19 cellular contexts compared by ENCODE assay signal in genomic region chr14:35695647-35696046, GRCh38.
DNase-seq lines count a peak whose midpoint lies in the region; TF ChIP-seq lines count a peak whose summit lies in the region.
"Had no signal": no experiment of that assay in that cellular context is flagged by ENCODE, and none has a peak within 500 bp of the region (broad histone marks: within the 10 kb centered on the region; RNA-seq: fewer than 3 reads in every experiment).

No MANE protein-coding gene starts in this region.

- H3F3A ChIP-seq in GM23248 (ENCODE audit: insufficient read depth), result no peaks in the 10 kb centered on the region

- TF ChIP-seq CTCF in choroid plexus epithelial cell (conservative IDR thresholded peaks at IDR 0.05; ENCODE audit: low read depth, low read length) (no peak), osteoblast (IDR thresholded peaks at IDR 0.05; ENCODE audit: extremely low read depth, low read depth, low read length) (no peak), coronary artery (IDR thresholded peaks at IDR 0.05) (no peak)

- H3K79me2 ChIP-seq in GM23248 (ENCODE audit: insufficient read depth) (no peaks in the 10 kb centered on the region), osteoblast (ENCODE audit: insufficient read depth, low read length) (no peaks in the 10 kb centered on the region)

- H3K4me2 ChIP-seq in GM23248 (ENCODE audit: unreplicated experiment) (no peak overlapping the region), osteoblast (ENCODE audit: insufficient read depth, low read length) (no peak overlapping the region)

- H3K27ac ChIP-seq in GM23248, result no peak overlapping the region
- no peak overlapping the region for H3K27ac ChIP-seq in osteoblast (ENCODE audit: low read depth, low read length)
- no peak overlapping the region for H3K27ac ChIP-seq in coronary artery
- H3K27ac ChIP-seq: RWPE1, SK-N-MC had no signal

- H4K20me1 ChIP-seq in GM23248 (ENCODE audit: insufficient read depth), result no peaks in the 10 kb centered on the region
- no peaks in the 10 kb centered on the region for H4K20me1 ChIP-seq in osteoblast (ENCODE audit: insufficient read depth, low read length)

- H3K4me3 ChIP-seq in GM23248, result no peak overlapping the region
- H3K4me3 ChIP-seq in choroid plexus epithelial cell (ENCODE audit: low read depth, low read length), result no peak overlapping the region
- H3K4me3 ChIP-seq in osteoblast (ENCODE audit: insufficient read depth, low read length), result no peak overlapping the region
- no peak overlapping the region for H3K4me3 ChIP-seq in coronary artery
- H3K4me3 ChIP-seq: SK-N-MC had no signal

- H3K9me2 ChIP-seq in GM23248 (ENCODE audit: insufficient read depth), result no peaks in the 10 kb centered on the region

- peak; percentile 4 for DNase-seq in GM23248
- DNase-seq in M059J (ENCODE audit: low read depth), result peak; percentile 18
- DNase-seq in choroid plexus epithelial cell (ENCODE audit: low read depth), result peak; percentile 4
- DNase-seq in osteoblast (ENCODE audit: insufficient read length, low spot score, missing footprints), result peak; percentile 18
- DNase-seq in middle frontal gyrus (ENCODE audit: extremely low spot score, low spot score), result no peak
- no peak for DNase-seq in coronary artery (ENCODE audit: low spot score)
- no peak for DNase-seq in SK-N-DZ (ENCODE audit: low spot score)
- DNase-seq: C1 segment of cervical spinal cord; CD4-positive, alpha-beta memory T cell; COR-L47; DMS53; HCEC 1CT; Karpas-422; MM.1S; NCI-H2029; NCI-H526 treated with DMSO at 0.1 percent for 48 hours; SHP77 had no signal

- no peak overlapping the region for H3K9ac ChIP-seq in GM23248

- no peaks in the 10 kb centered on the region for H3K4me1 ChIP-seq in GM23248 (ENCODE audit: insufficient read depth)
- H3K4me1 ChIP-seq in osteoblast (ENCODE audit: insufficient read depth, low read length), result no peaks in the 10 kb centered on the region

- no peak overlapping the region for H2AFZ ChIP-seq in GM23248
- H2AFZ ChIP-seq in osteoblast (ENCODE audit: low read length), result no peak overlapping the region

- no peaks in the 10 kb centered on the region for H3K36me3 ChIP-seq in GM23248 (ENCODE audit: low read depth)
- H3K36me3 ChIP-seq in osteoblast (ENCODE audit: insufficient read depth, low read length), result no peaks in the 10 kb centered on the region

- 89 to 96% methylated on average over 1 of the region's 1 CpG for WGBS in GM23248 (ENCODE audit: low coverage in 1 of 2, low lambda C conversion rate in 2 of 2, missing lambda C conversion rate in 2 of 2), 2 experiments

- in situ Hi-C loops in GM23248 (cut with MboI), result loop anchor here (25.0 kb wide), 2 partner anchors 258 to 558 kb away; no protein-coding TSS in a partner anchor

- H3K27me3 ChIP-seq in GM23248 (replicated peaks; ENCODE audit: insufficient read depth) (no peaks in the 10 kb centered on the region), osteoblast (ENCODE audit: insufficient read depth, low read length) (no peaks in the 10 kb centered on the region)

- H3K9me3 ChIP-seq in GM23248 (ENCODE audit: low read depth), result no peaks in the 10 kb centered on the region
- no peaks in the 10 kb centered on the region for H3K9me3 ChIP-seq in osteoblast (ENCODE audit: low read depth, low read length)

Comparison
In these comparisons a context has a peak if more than half of its experiments do, and no peak if none do; other contexts are left out.
1. DNase-seq: peak in GM23248 (single experiment), M059J (single experiment), choroid plexus epithelial cell (single experiment) and osteoblast (single experiment); none in middle frontal gyrus (single experiment), coronary artery (single experiment) and SK-N-DZ (single experiment).